30 cellular contexts compared by ENCODE assay signal in genomic region chr6:105744815-105745214, GRCh38.
"Had no signal": no experiment of that assay in that cellular context is flagged by ENCODE, and none has a peak within 500 bp of the region (broad histone marks: within the 10 kb centered on the region; RNA-seq: fewer than 3 reads in every experiment).

No MANE protein-coding gene starts in this region.

- H3K27me3 ChIP-seq: breast epithelium, gastrocnemius medialis, ovary, stomach, suprapubic skin, tibial nerve had no signal

- H3K4me3 Mint-ChIP-seq: activated CD4-positive, alpha-beta T cell treated with anti-CD3 and anti-CD28 coated beads for 36 hours; activated CD8-positive, alpha-beta T cell treated with anti-CD3 and anti-CD28 coated beads for 36 hours; activated naive CD4-positive, alpha-beta T cell treated with anti-CD3 and anti-CD28 coated beads, Interleukin-2, amount 50 U/mL, for 24 hours; activated naive CD8-positive, alpha-beta T cell treated with anti-CD3 and anti-CD28 coated beads, Interleukin-2, amount 50 U/mL, for 24 hours; dendritic cell treated with granulocyte-macrophage colony-stimulating factor and Interleukin-4, amounts not matched to agents 40 ng/mL and 50 ng/mL, for 4 days; endodermal cell; stimulated activated naive B cell treated with anti-CD40 and anti-IgM and Interleukin-4, amounts not matched to agents 10 μg/mL and 1 μg/mL and 100 μg/mL, for 72 hours; T-helper 17 cell had no signal

- H3K36me3 ChIP-seq: breast epithelium, gastrocnemius medialis, ovary, stomach, suprapubic skin, tibial nerve had no signal

- DNase-seq: activated CD4-positive, alpha-beta T cell treated with anti-CD3 and anti-CD28 coated beads for 36 hours; activated CD8-positive, alpha-beta T cell treated with anti-CD3 and anti-CD28 coated beads for 36 hours; activated naive CD8-positive, alpha-beta T cell treated with anti-CD3 and anti-CD28 coated beads, Interleukin-2, amount 50 U/mL, for 24 hours; activated T-cell treated with anti-CD3 and anti-CD28 coated beads for 4 hours; amygdala; central memory CD4-positive, alpha-beta T cell; endodermal cell; gastrocnemius medialis; glutamatergic neuron; islet precursor cell; left cardiac atrium; mammary epithelial cell; ovary; SK-N-SH; stimulated activated CD4-positive, alpha-beta T cell treated with anti-CD3 and anti-CD28 coated beads, Interleukin-1b, Interleukin-23, amount 100 ng/mL, for 48 hours; stimulated activated CD4-positive, alpha-beta T cell treated with anti-CD3 and anti-CD28 coated beads, Interleukin-4, amount 100 ng/mL, for 4 hours; stimulated activated CD8-positive, alpha-beta memory T cell treated with anti-CD3 and anti-CD28 coated beads, Interleukin-4, amount 100 ng/mL, for 48 hours; stimulated activated naive B cell treated with anti-CD40 and anti-IgM and Interleukin-4, amounts not matched to agents 10 μg/mL and 1 μg/mL and 100 μg/mL, for 72 hours; stomach; SW 1271; T-helper 17 cell had no signal

- H3K9me3 Mint-ChIP-seq: activated CD8-positive, alpha-beta T cell treated with anti-CD3 and anti-CD28 coated beads for 36 hours; activated naive CD4-positive, alpha-beta T cell treated with anti-CD3 and anti-CD28 coated beads, Interleukin-2, amount 50 U/mL, for 24 hours; activated naive CD8-positive, alpha-beta T cell treated with anti-CD3 and anti-CD28 coated beads, Interleukin-2, amount 50 U/mL, for 24 hours; dendritic cell treated with granulocyte-macrophage colony-stimulating factor and Interleukin-4, amounts not matched to agents 40 ng/mL and 50 ng/mL, for 4 days; endodermal cell; stimulated activated naive B cell treated with anti-CD40 and anti-IgM and Interleukin-4, amounts not matched to agents 10 μg/mL and 1 μg/mL and 100 μg/mL, for 72 hours had no signal

- H3K4me1 ChIP-seq: breast epithelium, gastrocnemius medialis, stomach, tibial nerve had no signal

- ATAC-seq: activated CD4-positive, alpha-beta T cell treated with anti-CD3 and anti-CD28 coated beads for 36 hours; activated CD8-positive, alpha-beta T cell treated with anti-CD3 and anti-CD28 coated beads for 36 hours; activated naive CD8-positive, alpha-beta T cell treated with anti-CD3 and anti-CD28 coated beads, Interleukin-2, amount 50 U/mL, for 24 hours; esophagus mucosa; gastrocnemius medialis; left cardiac atrium; sciatic nerve; stimulated activated naive B cell treated with anti-CD40 and anti-IgM and Interleukin-4, amounts not matched to agents 10 μg/mL and 1 μg/mL and 100 μg/mL, for 72 hours; T-helper 17 cell had no signal

- H3K9me3 ChIP-seq: breast epithelium, gastrocnemius medialis, ovary, SK-N-SH, stomach, suprapubic skin, tibial nerve had no signal

- H3K4me3 ChIP-seq: breast epithelium, gastrocnemius medialis, ovary, skin epidermis, stomach, suprapubic skin, tibial nerve had no signal

- H3K27ac ChIP-seq: breast epithelium, gastrocnemius medialis, ovary, stomach, suprapubic skin, tibial nerve had no signal

- H3K27ac Mint-ChIP-seq: activated CD4-positive, alpha-beta T cell treated with anti-CD3 and anti-CD28 coated beads for 36 hours; activated CD8-positive, alpha-beta T cell treated with anti-CD3 and anti-CD28 coated beads for 36 hours; activated naive CD4-positive, alpha-beta T cell treated with anti-CD3 and anti-CD28 coated beads, Interleukin-2, amount 50 U/mL, for 24 hours; activated naive CD8-positive, alpha-beta T cell treated with anti-CD3 and anti-CD28 coated beads, Interleukin-2, amount 50 U/mL, for 24 hours; endodermal cell; progenitor cell of endocrine pancreas; stimulated activated naive B cell treated with anti-CD40 and anti-IgM and Interleukin-4, amounts not matched to agents 10 μg/mL and 1 μg/mL and 100 μg/mL, for 72 hours; T-helper 17 cell had no signal

- H3K36me3 Mint-ChIP-seq: activated naive CD4-positive, alpha-beta T cell treated with anti-CD3 and anti-CD28 coated beads, Interleukin-2, amount 50 U/mL, for 24 hours; stimulated activated naive B cell treated with anti-CD40 and anti-IgM and Interleukin-4, amounts not matched to agents 10 μg/mL and 1 μg/mL and 100 μg/mL, for 72 hours had no signal
